ENCODE assay signal across 21 cellular contexts in genomic region chr18:79772108-79772864, GRCh38. TPM values are rescaled to one million over a fixed set of nuclear protein-coding genes. Genes with fewer than 3 reads are reported as not detected.
DNase-seq lines count a peak whose midpoint lies in the region; ATAC-seq, FAIRE-seq and TF ChIP-seq lines count a peak whose summit lies in the region.
"Had no signal": no experiment of that assay in that cellular context is flagged by ENCODE, and none has a peak within 500 bp of the region (broad histone marks: within the 10 kb centered on the region; RNA-seq: fewer than 3 reads in every experiment).

No MANE protein-coding gene starts in this region.

- no CpG with 5 or more reads among the region's 38 CpGs for WGBS in H9 (ENCODE audit: extremely low coverage, insufficient read length, low lambda C conversion rate)
- 2% methylated on average over 20 of the region's 38 CpGs for whole genome bisulfite sequencing in K562 (ENCODE audit: insufficient coverage, low coverage, missing lambda C conversion rate)
- whole genome bisulfite sequencing in suprapubic skin, result 77% methylated on average over 33 of the region's 38 CpGs
- WGBS in stomach, 5 donors, result 74 to 83% (median 80%) methylated on average over 29 to 38 of the region's 38 CpGs

- POLR2A ChIA-PET in K562 (lab: Yijun Ruan, JAX), result no interaction called here

- no peak for TF ChIP-seq RAD21 in K562 (CRISPR knock-in tag; conservative IDR thresholded peaks at IDR 0.05 in 1 of 2, IDR thresholded peaks at IDR 0.05 in 1 of 2)

- no peak overlapping the region for H4K5ac ChIP-seq in H9 (ENCODE audit: insufficient read length, low read depth, low read length)

- no peaks in the 10 kb centered on the region for H3K9me1 ChIP-seq in K562 (ENCODE audit: control insufficient read depth, insufficient read depth, low read length)

- H2BK15ac ChIP-seq in H9 (ENCODE audit: low read depth, low read length), result no peak overlapping the region

- H4K20me1 ChIP-seq in H9 (ENCODE audit: control insufficient read depth, insufficient read depth, insufficient read length) (no peaks in the 10 kb centered on the region), K562 (replicated peaks; ENCODE audit: control insufficient read depth, insufficient read depth, low read length) (no peaks in the 10 kb centered on the region)

- H4K91ac ChIP-seq in H9 (ENCODE audit: insufficient read length, low read depth, low read length), result no peak overlapping the region

- H3K9me3 Mint-ChIP-seq in H9, result peaks cover 15 to 28% of the 10 kb centered on the region in 2 experiments

- H3K4me1 ChIP-seq in H9 (ENCODE audit: insufficient read depth, low read length) (no peaks in the 10 kb centered on the region), K562 (replicated peaks in 1 of 2; ENCODE audit: control insufficient read depth in 2 of 2, insufficient read depth in 2 of 2, low read length in 2 of 2) (no peaks in the 10 kb centered on the region), lower lobe of right lung (no peaks in the 10 kb centered on the region), suprapubic skin (no peaks in the 10 kb centered on the region), stomach (no peaks in the 10 kb centered on the region)
- H3K4me1 ChIP-seq: HAP-1 had no signal

- TF ChIP-seq POLR2A in K562 (conservative IDR thresholded peaks at IDR 0.05), result no peak
- no peak for TF ChIP-seq POLR2A in suprapubic skin (IDR thresholded peaks at IDR 0.05)
- TF ChIP-seq POLR2A in stomach (IDR thresholded peaks at IDR 0.05), result no peak

- no peak overlapping the region for H2AK5ac ChIP-seq in H9 (ENCODE audit: insufficient read length, low read length)

- TF ChIP-seq EP300 in K562 (IDR thresholded peaks at IDR 0.05; ENCODE audit: low read length) (no peak), suprapubic skin (IDR thresholded peaks at IDR 0.05) (no peak), stomach (IDR thresholded peaks at IDR 0.05) (no peak)

- no peak overlapping the region for H2BK120ac ChIP-seq in H9 (ENCODE audit: low read depth, low read length, poor library complexity, severe bottlenecking)

- in situ Hi-C loops in K562 (cut with MboI), result no loop called here

- no peak overlapping the region for H3K18ac ChIP-seq in H9 (ENCODE audit: insufficient read length, low read depth, low read length)

- no peak overlapping the region for H3K4me3 ChIP-seq in K562
- no peak overlapping the region for H3K4me3 ChIP-seq in lower lobe of right lung
- H3K4me3 ChIP-seq in suprapubic skin, result no peak overlapping the region
- H3K4me3 ChIP-seq in stomach, result no peak overlapping the region
- H3K4me3 ChIP-seq: HAP-1, SK-N-MC had no signal

- no peak overlapping the region for H3K23ac ChIP-seq in H9 (ENCODE audit: insufficient read length, low read depth, low read length)

- H3K27me3 Mint-ChIP-seq in H9 (ENCODE audit: low read depth), result peaks cover 22% of the 10 kb centered on the region

- H3K79me1 ChIP-seq in H9 (ENCODE audit: insufficient read depth, low read depth, low read length, poor library complexity, severe bottlenecking), result no peaks in the 10 kb centered on the region

- no peaks in the 10 kb centered on the region for H3K36me3 ChIP-seq in K562 (ENCODE audit: control insufficient read depth, insufficient read depth, low read length)
- no peaks in the 10 kb centered on the region for H3K36me3 ChIP-seq in lower lobe of right lung
- H3K36me3 ChIP-seq in suprapubic skin, result no peaks in the 10 kb centered on the region
- no peaks in the 10 kb centered on the region for H3K36me3 ChIP-seq in stomach
- H3K36me3 ChIP-seq: HAP-1 had no signal

- no peak overlapping the region for H3T11ph ChIP-seq in H9 (ENCODE audit: low read length)

- no peaks in the 10 kb centered on the region for H3K23me2 ChIP-seq in H9 (ENCODE audit: insufficient read length, low read depth, low read length, poor library complexity, severe bottlenecking)

- H3K27me3 ChIP-seq in H9 (ENCODE audit: insufficient read depth, low read length), result no peaks in the 10 kb centered on the region; the same call in 1 of the 2 replicates
- peaks cover 13 to 64% of the 10 kb centered on the region in 2 experiments for H3K27me3 ChIP-seq in K562 (ENCODE audit: control insufficient read depth in 2 of 2, insufficient read depth in 2 of 2, low read length in 2 of 2)
- peaks cover 17% of the 10 kb centered on the region for H3K27me3 ChIP-seq in lower lobe of right lung (ENCODE audit: low read depth)
- H3K27me3 ChIP-seq in suprapubic skin, result peaks cover 55% of the 10 kb centered on the region
- H3K27me3 ChIP-seq in stomach, result peaks cover 0 to 57% (median 0%) of the 10 kb centered on the region in 3 donors

- BruUV-seq in K562 (replicated peaks; lab: Mats Ljungman, UMichigan), result no TSS peak

- DNase-seq in H9 (no peak), K562 (ENCODE audit: extremely low read depth in 1 of 4, low spot score in 3 of 4) (no peak), lower lobe of right lung (peak; percentile 32), suprapubic skin (ENCODE audit: low spot score in 2 of 2) (peak; percentile 41 to 70), stomach (no peak), left ventricle myocardium superior (no peak), AG08396 (ENCODE audit: low spot score) (no peak)
- DNase-seq: C1 segment of cervical spinal cord, DMS79, MM.1S, NCI-H1092 treated with DMSO at 0.1 percent for 48 hours, NCI-H146, NCI-H2081, NCI-H2171 treated with DMSO at 0.1 percent for 48 hours, NCI-H446 treated with DMSO at 0.1 percent for 48 hours, SHP77 had no signal

- no peak overlapping the region for H2AFZ ChIP-seq in H9 (ENCODE audit: low read length)
- H2AFZ ChIP-seq in K562 (ENCODE audit: low read depth, low read length), result no peak overlapping the region

- H3K4me1 Mint-ChIP-seq in H9, result no peaks in the 10 kb centered on the region

- H3K27ac Mint-ChIP-seq in H9, result no peak overlapping the region
- H3K27ac Mint-ChIP-seq: IgD-negative memory B cell had no signal

- no peak overlapping the region for H2BK5ac ChIP-seq in H9 (ENCODE audit: insufficient read length, low read length)

- H3K4me3 Mint-ChIP-seq in H9, result no peak overlapping the region; a peak in 1 of 5 replicates
- H3K4me3 Mint-ChIP-seq: IgD-negative memory B cell had no signal

- H3K14ac ChIP-seq in H9 (ENCODE audit: insufficient read depth, low read length), result peak overlapping the region; percentile 31; the same call in 1 of the 2 replicates

- intact Hi-C loops in K562 (cut with micrococcal nuclease) (no loop called here), lower lobe of right lung (cut with DNase I) (no loop called here), stomach (cut with DNase I; ENCODE audit: low total_unique reads) (no loop called here), left ventricle myocardium superior (cut with micrococcal nuclease) (no loop called here)

- H4K8ac ChIP-seq in H9 (replicated peaks; ENCODE audit: insufficient read length, low read depth, low read length), result no peak overlapping the region

- CTCF ChIA-PET in K562 (lab: Yijun Ruan, JAX; ENCODE audit: low intra/inter-chr PET ratio), result no interaction called here

- TF ChIP-seq CTCF in H9 (conservative IDR thresholded peaks at IDR 0.05) (no peak), K562 (IDR thresholded peaks at IDR 0.05 in 2 of 3, conservative IDR thresholded peaks at IDR 0.05 in 1 of 3; ENCODE audit: insufficient read depth in 2 of 3, low read depth in 1 of 3, low read length in 3 of 3) (no peak), lower lobe of right lung (IDR thresholded peaks at IDR 0.05) (no peak), suprapubic skin (IDR thresholded peaks at IDR 0.05) (no peak), stomach (IDR thresholded peaks at IDR 0.05) (no peak)

- peaks cover 0 to 2% (median 2%) of the 10 kb centered on the region in 3 experiments; a peak in 2 of 7 replicates for H3K36me3 Mint-ChIP-seq in H9 (ENCODE audit: insufficient read depth in 1 of 3, low read depth in 3 of 3)
- H3K36me3 Mint-ChIP-seq: IgD-negative memory B cell had no signal

- no peak overlapping the region for H3K4ac ChIP-seq in H9 (ENCODE audit: low read depth, low read length)

- H3K9me3 ChIP-seq in H9 (ENCODE audit: control insufficient read depth, low read depth, low read length) (no peaks in the 10 kb centered on the region), K562 (replicated peaks; ENCODE audit: control insufficient read depth, insufficient read depth, low read depth, low read length) (no peaks in the 10 kb centered on the region), lower lobe of right lung (peaks cover 7% of the 10 kb centered on the region), suprapubic skin (peaks cover 4% of the 10 kb centered on the region), stomach (peaks cover 0 to 31% (median 24%) of the 10 kb centered on the region in 4 donors)
- H3K9me3 ChIP-seq: HAP-1 had no signal

- H3K9ac ChIP-seq in H9 (ENCODE audit: extremely low read depth, insufficient read length, low read length) (no peak overlapping the region), K562 (ENCODE audit: insufficient read depth in 1 of 2, low read depth in 2 of 2, low read length in 2 of 2) (no peak overlapping the region)

- no peak overlapping the region for H2BK12ac ChIP-seq in H9 (ENCODE audit: insufficient read length, low read depth, low read length)

- H3K27ac ChIP-seq in H9 (ENCODE audit: insufficient read length, low read depth, low read length), result no peak overlapping the region
- H3K27ac ChIP-seq in K562 (ENCODE audit: extremely low read depth, low read depth, low read length), result no peak overlapping the region
- H3K27ac ChIP-seq in lower lobe of right lung, result no peak overlapping the region
- no peak overlapping the region for H3K27ac ChIP-seq in suprapubic skin
- H3K27ac ChIP-seq in stomach, result no peak overlapping the region
- H3K27ac ChIP-seq: SK-N-MC had no signal

- no peak overlapping the region for H2BK20ac ChIP-seq in H9 (ENCODE audit: low read depth, low read length, poor library complexity, severe bottlenecking)

- ATAC-seq in K562 (no peak), lower lobe of right lung (peak in 1 of 2 donors; percentile 14), left ventricle myocardium superior (no peak)

- no peak overlapping the region for H3K56ac ChIP-seq in H9 (ENCODE audit: insufficient read length, low read depth, low read length)

- no peak for FAIRE-seq in K562 (lab: Jason Lieb, UNC)
- FAIRE-seq: HTR-8/SVneo had no signal

- no peak overlapping the region for H3K4me2 ChIP-seq in H9 (ENCODE audit: insufficient read depth, insufficient read length, low read length)
- no peak overlapping the region for H3K4me2 ChIP-seq in K562 (ENCODE audit: insufficient read depth, low read length)

- H3K79me2 ChIP-seq in H9 (ENCODE audit: insufficient read depth, low read length) (no peaks in the 10 kb centered on the region), K562 (ENCODE audit: control insufficient read depth, insufficient read depth, low read length) (no peaks in the 10 kb centered on the region)

RNA-seq across cellular contexts. Expression of gene KCNG2, which starts 25.5 kb away (rescaled TPM):
- total RNA-seq in H9 (2021), result 0.15 TPM in 1 of 2 replicates, not detected in the other
- total RNA-seq in K562 (2011; cell fraction: chromatin; rRNA removed; ENCODE audit: low replicate concordance), result not detected in 2 replicates
- not detected in 2 replicates for total RNA-seq in K562 (2011; cell fraction: nucleolus; rRNA removed)
- total RNA-seq in K562 (2011; cell fraction: nucleoplasm; rRNA removed), result not detected in 2 replicates
- total RNA-seq in K562 (2014; rRNA removed), result not detected in 2 replicates
- total RNA-seq in K562 (2014; rRNA removed; fragmentation: Illumina TruSeq; extraction: Trizol), result not detected in 2 replicates
- total RNA-seq in K562 (2015; rRNA removed; fragmentation: Illumina TruSeq; extraction: Trizol), result not detected in 2 replicates
- not detected in 2 replicates for total RNA-seq in K562 (2021)
- polyA plus RNA-seq in K562 (2011; rRNA removed), result not detected in 2 replicates
- polyA plus RNA-seq in K562 (2011; cell fraction: cytosol; rRNA removed), result not detected in 2 replicates
- polyA plus RNA-seq in K562 (2011; cell fraction: nucleus; rRNA removed), result not detected in 2 replicates
- polyA plus RNA-seq in K562 (2012), result not detected in 2 replicates
- not detected in 2 replicates for polyA plus RNA-seq in K562 (2014; fragmentation: Illumina TruSeq; extraction: Trizol)
- polyA plus RNA-seq in K562 (2014; fragmentation: Nextera tagmentation; extraction: Ambion mirVana), result not detected
- polyA plus RNA-seq in K562 (2014; rRNA removed), result not detected in 2 replicates
- polyA minus RNA-seq in K562 (2011; rRNA and poly(A)+ RNA removed), result not detected in 2 replicates
- polyA minus RNA-seq in K562 (2011; cell fraction: cytosol; rRNA and poly(A)+ RNA removed), result not detected in 2 replicates
- not detected in 2 replicates for polyA minus RNA-seq in K562 (2011; cell fraction: nucleus; rRNA and poly(A)+ RNA removed)
- total RNA-seq in lower lobe of right lung, result 0.50 TPM
- not detected for total RNA-seq in suprapubic skin
- 1 to 10 TPM in 1 of 5 donors, under 1 TPM in 1, not detected in 3; 0.92 to 2.3 TPM for total RNA-seq in stomach
- polyA plus RNA-seq in stomach, result under 1 TPM in 1 of 3 donors, not detected in 2; 0.08 TPM
- total RNA-seq in left ventricle myocardium superior, result not detected
- total RNA-seq: OCI-LY7 had no signal
- polyA plus RNA-seq: IgD-negative memory B cell had no signal

Comparison
In these comparisons a context has a peak if more than half of its experiments do, and no peak if none do; other contexts are left out.
1. DNase-seq: peak in lower lobe of right lung (single experiment) and suprapubic skin (2 of 2); none in H9 (single experiment), K562 (0 of 4), stomach (single experiment), left ventricle myocardium superior (single experiment) and AG08396 (single experiment).